In the genomic region with DNA sequence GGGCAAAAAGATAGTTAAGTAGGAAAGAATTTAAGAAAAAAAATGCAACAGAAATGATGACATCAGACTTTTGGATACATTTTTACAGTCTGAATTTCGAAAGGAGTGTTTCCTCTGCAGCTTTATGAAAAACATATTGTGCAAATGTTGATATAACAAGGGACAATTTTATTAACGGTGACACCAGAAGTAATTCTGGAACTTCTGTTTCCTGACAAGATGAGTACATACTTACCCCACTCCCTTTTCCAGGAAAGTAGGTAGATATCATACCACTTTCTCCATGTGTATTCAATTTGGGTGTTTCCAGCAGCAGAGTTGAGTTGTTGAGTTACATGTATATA, we compare ENCODE assay signal across 14 cellular contexts.
DNase-seq lines count a peak whose midpoint lies in the region; ATAC-seq and TF ChIP-seq lines count a peak whose summit lies in the region.
"Had no signal": no experiment of that assay in that cellular context is flagged by ENCODE, and none has a peak within 500 bp of the region (broad histone marks: within the 10 kb centered on the region; RNA-seq: fewer than 3 reads in every experiment).

No MANE protein-coding gene starts in this region.

- ATAC-seq in SK-N-SH treated with all-trans-retinoic acid at 6 μM for 48 hours, result peak; percentile 14; the same call in 2 of the 3 replicates
- ATAC-seq in HG03139 (IDR thresholded peaks at IDR 0.05; ENCODE audit: unreplicated experiment), result no peak
- no peak for ATAC-seq in HG03378 (IDR thresholded peaks at IDR 0.05; ENCODE audit: unreplicated experiment)
- ATAC-seq: A549, K562 had no signal

- H3F3A ChIP-seq in GM23248 (ENCODE audit: insufficient read depth), result no peaks in the 10 kb centered on the region

- no peak overlapping the region for H3K4me2 ChIP-seq in GM23248 (ENCODE audit: unreplicated experiment)
- H3K4me2 ChIP-seq: A549 had no signal

- no peaks in the 10 kb centered on the region for H3K9me2 ChIP-seq in GM23248 (ENCODE audit: insufficient read depth)

- WGBS in GM23248 (ENCODE audit: low coverage in 1 of 2, low lambda C conversion rate in 2 of 2, missing lambda C conversion rate in 2 of 2), 2 experiments, result 4% methylated on average over 2 of the region's 2 CpGs

- H4K20me1 ChIP-seq in GM23248 (ENCODE audit: insufficient read depth), result no peaks in the 10 kb centered on the region

- in situ Hi-C loops in GM23248 (cut with MboI), result no loop called here

- DNase-seq in GM23248 (peak; percentile 11), fibroblast of pulmonary artery (ENCODE audit: low read depth) (peak; percentile 35), kidney glomerular epithelial cell (lab: John Stamatoyannopoulos, UW) (no peak)
- DNase-seq: Calu3; CD4-positive, CD25-positive, alpha-beta regulatory T cell; DMS 273 treated with DMSO at 0.1 percent for 48 hours; GOT3; H9 had no signal

- no peak overlapping the region for H2AFZ ChIP-seq in GM23248

- H3K9ac ChIP-seq in GM23248, result no peak overlapping the region

- H3K27me3 ChIP-seq in GM23248 (replicated peaks; ENCODE audit: insufficient read depth), result no peaks in the 10 kb centered on the region; the same call in none of the 2 replicates

- H3K4me3 ChIP-seq in GM23248 (no peak overlapping the region), fibroblast of pulmonary artery (replicated peaks; ENCODE audit: low read depth, low read length) (no peak overlapping the region)
- H3K4me3 ChIP-seq: A549, K562 had no signal

- H3K36me3 ChIP-seq in GM23248 (ENCODE audit: low read depth), result no peaks in the 10 kb centered on the region

- H3K79me2 ChIP-seq in GM23248 (ENCODE audit: insufficient read depth), result no peaks in the 10 kb centered on the region

- no peak for TF ChIP-seq CTCF in fibroblast of pulmonary artery (IDR thresholded peaks at IDR 0.05; ENCODE audit: low read length, missing control alignments)

- no peaks in the 10 kb centered on the region for H3K4me1 ChIP-seq in GM23248 (ENCODE audit: insufficient read depth)
- H3K4me1 ChIP-seq: A549 had no signal

- H3K9me3 ChIP-seq in GM23248 (ENCODE audit: low read depth), result no peaks in the 10 kb centered on the region
- H3K9me3 ChIP-seq: A549 had no signal

- H3K27ac ChIP-seq in GM23248, result no peak overlapping the region
- H3K27ac ChIP-seq: A549, HL-60 had no signal

TF ChIP-seq in SK-N-SH treated with all-trans-retinoic acid at 6 μM for 48 hours, 23 proteins besides CTCF, POLR2A, EP300 and RAD21:
- TF ChIP-seq GLIS3 (CRISPR knock-in tag; IDR thresholded peaks at IDR 0.05), result no peak
